19 cellular contexts compared by ENCODE assay signal in genomic region chr5:91127682-91128081, GRCh38.
DNase-seq lines count a peak whose midpoint lies in the region; ATAC-seq, FAIRE-seq and TF ChIP-seq lines count a peak whose summit lies in the region.
"Had no signal": no experiment of that assay in that cellular context is flagged by ENCODE, and none has a peak within 500 bp of the region (broad histone marks: within the 10 kb centered on the region; RNA-seq: fewer than 3 reads in every experiment).

No MANE protein-coding gene starts in this region.

- H3K4me1 ChIP-seq in A549 (peaks cover 46% of the 10 kb centered on the region), PC-3 (ENCODE audit: insufficient read depth, low read length) (peaks cover 48% of the 10 kb centered on the region), skeletal muscle satellite cell (ENCODE audit: control insufficient read depth, insufficient read depth, low read length) (peaks cover 42% of the 10 kb centered on the region)
- H3K4me1 ChIP-seq: SJCRH30 had no signal

- no peaks in the 10 kb centered on the region for H4K20me1 ChIP-seq in PC-3 (ENCODE audit: low read length)

- H3K9me2 ChIP-seq in PC-3 (replicated peaks; ENCODE audit: low read length): no peaks in the 10 kb centered on the region

- CTCF ChIA-PET in A549 (lab: Yijun Ruan, JAX): interaction anchor here (1.5 kb wide), 1 partner anchor 196 kb away, joined by 4 read pairs; no protein-coding TSS in a partner anchor
- CTCF ChIA-PET in PC-3 (lab: Charles Lee): interaction anchor here (0.9 kb wide), 1 partner anchor 256 kb away, joined by 3 read pairs; no protein-coding TSS in a partner anchor

- FAIRE-seq in A549 (lab: Jason Lieb, UNC): no peak
- FAIRE-seq: GM12891 had no signal

- TF ChIP-seq CTCF in A549 (IDR thresholded peaks at IDR 0.05) (no peak), PC-3 (conservative IDR thresholded peaks at IDR 0.05; ENCODE audit: low read depth, low read length) (no peak), fibroblast of villous mesenchyme (IDR thresholded peaks at IDR 0.05; ENCODE audit: insufficient read depth, low read depth, low read length) (no peak)

- no peaks in the 10 kb centered on the region for H3K79me2 ChIP-seq in PC-3 (ENCODE audit: low read length)

- DNase-seq in A549 (ENCODE audit: low read depth in 1 of 2, low spot score in 1 of 2): no peak
- peak; percentile 41 for DNase-seq in PC-3
- DNase-seq in fibroblast of villous mesenchyme (ENCODE audit: low read depth): peak; percentile 51
- no peak for DNase-seq in NCI-H510A treated with DMSO at 0.1 percent for 48 hours (lab: John Stamatoyannopoulos, UW)
- DNase-seq in mucosa of gallbladder (ENCODE audit: low spot score): no peak
- no peak for DNase-seq in NCI-H128 (lab: John Stamatoyannopoulos, UW; ENCODE audit: unreplicated experiment)
- no peak for DNase-seq in SHP77 (lab: John Stamatoyannopoulos, UW)
- DNase-seq: activated CD8-positive, alpha-beta memory T cell treated with anti-CD3 and anti-CD28 coated beads, Interleukin-2, amount 10 ng/mL, durations not matched to agents 7 days and 5 days; cortex of kidney; GF-D8; GM23248; NCI-H2081; NCI-H526 treated with DMSO at 0.1 percent for 48 hours; OCI-M1; SJCRH30; stimulated activated naive CD4-positive, alpha-beta T cell treated with Interleukin-2 at 50 U/mL for 16 hours; T1000 had no signal

- BruUV-seq in PC-3 (replicated peaks; lab: Mats Ljungman, UMichigan): no TSS peak

- H3K9me3 ChIP-seq in A549 (no peaks in the 10 kb centered on the region), PC-3 (ENCODE audit: low read length) (no peaks in the 10 kb centered on the region), skeletal muscle satellite cell (replicated peaks; ENCODE audit: low read length) (no peaks in the 10 kb centered on the region)

- H3K4me2 ChIP-seq in A549 (peak overlapping the region; percentile 48; the same call in 2 of the 3 replicates), PC-3 (ENCODE audit: low read length) (peak overlapping the region; percentile 41), skeletal muscle satellite cell (ENCODE audit: low read length) (peak overlapping the region; percentile 33)

- no peak for ATAC-seq in A549
- ATAC-seq in PC-3: peak; percentile 63
- ATAC-seq: activated CD8-positive, alpha-beta memory T cell treated with anti-CD3 and anti-CD28 coated beads, Interleukin-2, amount 10 ng/mL, durations not matched to agents 7 days and 5 days had no signal

- H3K27me3 ChIP-seq in PC-3 (ENCODE audit: low read length) (no peaks in the 10 kb centered on the region), skeletal muscle satellite cell (ENCODE audit: control insufficient read depth, insufficient read depth, low read length) (no peaks in the 10 kb centered on the region)
- H3K27me3 ChIP-seq: SJCRH30 had no signal

- H3K27ac ChIP-seq in A549 (peak overlapping the region; percentile 24 to 41; a peak in 2 of 6 replicates), PC-3 (ENCODE audit: low read length) (no peak overlapping the region; the same call in 1 of the 2 replicates)
- H3K27ac ChIP-seq: GM23248, SJCRH30 had no signal

- H3K9ac ChIP-seq in PC-3 (ENCODE audit: low read length) (no peak overlapping the region), skeletal muscle satellite cell (ENCODE audit: low read depth, low read length) (no peak overlapping the region)
- H3K9ac ChIP-seq: GM23248 had no signal

- POLR2A ChIA-PET in A549 (lab: Yijun Ruan, JAX): no interaction called here
- POLR2A ChIA-PET in PC-3 (lab: Charles Lee; ENCODE audit: unreplicated experiment): interaction anchor here (0.6 to 0.7 kb wide), 2 partner anchors 116 to 239 kb away, joined by 3 to 4 read pairs; no protein-coding TSS in a partner anchor

- H3K4me3 ChIP-seq in A549: no peak overlapping the region
- no peak overlapping the region for H3K4me3 ChIP-seq in PC-3 (ENCODE audit: low read length)
- H3K4me3 ChIP-seq in fibroblast of villous mesenchyme (ENCODE audit: low read depth, low read length): no peak overlapping the region
- H3K4me3 ChIP-seq in skeletal muscle satellite cell (ENCODE audit: low read length): no peak overlapping the region
- H3K4me3 ChIP-seq: GM23248, SJCRH30 had no signal

- intact Hi-C loops in PC-3 (cut with micrococcal nuclease): loop anchor here (1.0 kb wide), 1 partner anchor 9 kb away; no protein-coding TSS in a partner anchor

- H3K36me3 ChIP-seq in PC-3 (ENCODE audit: low read depth, low read length) (no peaks in the 10 kb centered on the region), skeletal muscle satellite cell (ENCODE audit: insufficient read depth, low read length) (no peaks in the 10 kb centered on the region)
- H3K36me3 ChIP-seq: SJCRH30 had no signal

- TF ChIP-seq RAD21 in A549 (conservative IDR thresholded peaks at IDR 0.05 in 1 of 2, IDR thresholded peaks at IDR 0.05 in 1 of 2): no peak

- no peak overlapping the region for H2AFZ ChIP-seq in PC-3 (ENCODE audit: low read length)
- H2AFZ ChIP-seq: GM23248 had no signal

- TF ChIP-seq EP300 in A549 (IDR thresholded peaks at IDR 0.05): no peak

- no peak for TF ChIP-seq POLR2A in A549 (IDR thresholded peaks at IDR 0.05; ENCODE audit: low read length)

- 48% methylated on average over 1 of the region's 1 CpG for WGBS in A549 (ENCODE audit: missing lambda C conversion rate)

- H3F3A ChIP-seq in PC-3 (ENCODE audit: low read length, unreplicated experiment): no peaks in the 10 kb centered on the region

TF ChIP-seq in A549, 52 proteins besides CTCF, POLR2A, EP300 and RAD21:
- TF ChIP-seq NFE2L2 (conservative IDR thresholded peaks at IDR 0.05; ENCODE audit: low read length) (no peak), REST (IDR thresholded peaks at IDR 0.05) (no peak), ZSCAN20 (CRISPR knock-in tag; IDR thresholded peaks at IDR 0.05) (no peak), HDAC2 (IDR thresholded peaks at IDR 0.05) (no peak), RCOR1 (IDR thresholded peaks at IDR 0.05; ENCODE audit: low read depth, low read length) (no peak), RARB (CRISPR knock-in tag; IDR thresholded peaks at IDR 0.05) (no peak), HOXB5 (CRISPR knock-in tag; IDR thresholded peaks at IDR 0.05) (no peak), CHD4 (IDR thresholded peaks at IDR 0.05; ENCODE audit: borderline replicate concordance) (no peak), TP53 (CRISPR knock-in tag; IDR thresholded peaks at IDR 0.05) (no peak), JUN (IDR thresholded peaks at IDR 0.05) (no peak), ESRRA (IDR thresholded peaks at IDR 0.05; ENCODE audit: borderline replicate concordance, low read length) (no peak), TFCP2L1 (CRISPR knock-in tag; IDR thresholded peaks at IDR 0.05) (no peak), FOSL2 (IDR thresholded peaks at IDR 0.05) (no peak), FOSL2 (CRISPR knock-in tag; IDR thresholded peaks at IDR 0.05) (no peak), KDM1A (IDR thresholded peaks at IDR 0.05; ENCODE audit: low read depth) (no peak), RFX5 (IDR thresholded peaks at IDR 0.05) (no peak), EHMT2 (IDR thresholded peaks at IDR 0.05; ENCODE audit: low read depth) (no peak), CBX8 (IDR thresholded peaks at IDR 0.05) (no peak), GATA3 (IDR thresholded peaks at IDR 0.05; ENCODE audit: borderline replicate concordance) (no peak), CEBPB (IDR thresholded peaks at IDR 0.05) (no peak)

Comparison
In these comparisons a context has a peak if more than half of its experiments do, and no peak if none do; other contexts are left out.
1. DNase-seq: peak in PC-3 (single experiment) and fibroblast of villous mesenchyme (single experiment); none in A549 (0 of 2), NCI-H510A treated with DMSO at 0.1 percent for 48 hours (single experiment), mucosa of gallbladder (single experiment), NCI-H128 (single experiment) and SHP77 (0 of 2).
2. Peak in every context shown above with its lines, with median percentiles within 50 percentile points of each other: H3K4me2 ChIP-seq.